Comparison of ENCODE assay signal across 18 cellular contexts in genomic region chr3:143769663-143770062, GRCh38.
DNase-seq lines count a peak whose midpoint lies in the region; ATAC-seq and TF ChIP-seq lines count a peak whose summit lies in the region.
"Had no signal": no experiment of that assay in that cellular context is flagged by ENCODE, and none has a peak within 500 bp of the region (broad histone marks: within the 10 kb centered on the region; RNA-seq: fewer than 3 reads in every experiment).

No MANE protein-coding gene starts in this region.

- no peaks in the 10 kb centered on the region for H3K4me1 ChIP-seq in left ventricle myocardium inferior
- H3K4me1 ChIP-seq in right cardiac atrium (ENCODE audit: control insufficient read depth, insufficient read depth, low read length) = no peaks in the 10 kb centered on the region

- no peaks in the 10 kb centered on the region for H3K36me3 Mint-ChIP-seq in stimulated activated effector memory CD8-positive, alpha-beta T cell treated with anti-CD3 and anti-CD28 coated beads, Interleukin-12 subunit alpha, Interleukin-12 subunit beta, amount 100 ng/mL, for 72 hours

- no peak overlapping the region for H3K4me3 Mint-ChIP-seq in stimulated activated effector memory CD8-positive, alpha-beta T cell treated with anti-CD3 and anti-CD28 coated beads, Interleukin-12 subunit alpha, Interleukin-12 subunit beta, amount 100 ng/mL, for 72 hours
- H3K4me3 Mint-ChIP-seq in stimulated activated naive CD8-positive, alpha-beta T cell treated with anti-CD3 and anti-CD28 coated beads, Interleukin-15, amount 100 ng/mL, for 72 hours = no peak overlapping the region

- DNase-seq in left ventricle myocardium inferior (no peak), right cardiac atrium (no peak), NCI-H526 treated with DMSO at 0.1 percent for 48 hours (lab: John Stamatoyannopoulos, UW) (peak; percentile 7), fibroblast of peridontal ligament (ENCODE audit: extremely low read depth) (peak; percentile 88)
- DNase-seq in stimulated activated effector memory CD8-positive, alpha-beta T cell treated with anti-CD3 and anti-CD28 coated beads, Interleukin-12 subunit alpha, Interleukin-12 subunit beta, amount 100 ng/mL, for 72 hours (ENCODE audit: low spot score in 2 of 2) = no peak
- DNase-seq in stimulated activated naive CD8-positive, alpha-beta T cell treated with anti-CD3 and anti-CD28 coated beads, Interleukin-15, amount 100 ng/mL, for 72 hours = no peak
- no peak for DNase-seq in stimulated activated CD4-positive, alpha-beta T cell treated with anti-CD3 and anti-CD28 coated beads, Interleukin-4, amount 100 ng/mL, for 4 hours
- DNase-seq: adrenal gland; BE2C; DND-41; hippocampal formation; NCI-H69; ovary; stimulated activated naive CD8-positive, alpha-beta T cell treated with anti-CD3 and anti-CD28 coated beads, Interleukin-15, Interleukin-2, amounts not matched to agents 100 U/mL and 50 U/mL, for 24 hours had no signal

- no peaks in the 10 kb centered on the region for H3K36me3 ChIP-seq in left ventricle myocardium inferior
- H3K36me3 ChIP-seq: adrenal gland, BE2C, ovary, vagina had no signal

- intact Hi-C loops in left ventricle myocardium inferior (cut with micrococcal nuclease) = loop anchor here (10.0 kb wide), 1 partner anchor 185 kb away; no protein-coding TSS in a partner anchor
- intact Hi-C loops in right cardiac atrium (cut with DNase I) = loop anchor here in 3 of 4 donors (10.0 kb wide), 2 partner anchors 175 to 185 kb away; no protein-coding TSS in a partner anchor

- WGBS in right cardiac atrium = 33% methylated on average over 1 of the region's 1 CpG

- no peaks in the 10 kb centered on the region for H3K9me3 ChIP-seq in left ventricle myocardium inferior (replicated peaks)
- H3K9me3 ChIP-seq in right cardiac atrium (ENCODE audit: control insufficient read depth, low read length) = no peaks in the 10 kb centered on the region
- H3K9me3 ChIP-seq: adrenal gland, BE2C, ovary, vagina had no signal

- peaks cover 7% of the 10 kb centered on the region for H3K4me1 Mint-ChIP-seq in stimulated activated effector memory CD8-positive, alpha-beta T cell treated with anti-CD3 and anti-CD28 coated beads, Interleukin-12 subunit alpha, Interleukin-12 subunit beta, amount 100 ng/mL, for 72 hours
- no peaks in the 10 kb centered on the region for H3K4me1 Mint-ChIP-seq in stimulated activated naive CD8-positive, alpha-beta T cell treated with anti-CD3 and anti-CD28 coated beads, Interleukin-15, amount 100 ng/mL, for 72 hours

- no peaks in the 10 kb centered on the region for H3K9me3 Mint-ChIP-seq in stimulated activated effector memory CD8-positive, alpha-beta T cell treated with anti-CD3 and anti-CD28 coated beads, Interleukin-12 subunit alpha, Interleukin-12 subunit beta, amount 100 ng/mL, for 72 hours
- H3K9me3 Mint-ChIP-seq in stimulated activated naive CD8-positive, alpha-beta T cell treated with anti-CD3 and anti-CD28 coated beads, Interleukin-15, amount 100 ng/mL, for 72 hours = no peaks in the 10 kb centered on the region

- ATAC-seq in right cardiac atrium (no peak), GM19452 (IDR thresholded peaks at IDR 0.05; ENCODE audit: unreplicated experiment) (no peak)
- no peak for ATAC-seq in stimulated activated effector memory CD8-positive, alpha-beta T cell treated with anti-CD3 and anti-CD28 coated beads, Interleukin-12 subunit alpha, Interleukin-12 subunit beta, amount 100 ng/mL, for 72 hours
- no peak for ATAC-seq in stimulated activated naive CD8-positive, alpha-beta T cell treated with anti-CD3 and anti-CD28 coated beads, Interleukin-15, amount 100 ng/mL, for 72 hours
- ATAC-seq: stimulated activated naive CD8-positive, alpha-beta T cell treated with anti-CD3 and anti-CD28 coated beads, Interleukin-15, Interleukin-2, amounts not matched to agents 100 U/mL and 50 U/mL, for 24 hours had no signal

- H3K27ac ChIP-seq in left ventricle myocardium inferior (replicated peaks) = peak overlapping the region; percentile 16
- no peak overlapping the region for H3K27ac ChIP-seq in right cardiac atrium (ENCODE audit: low read length)
- H3K27ac ChIP-seq: adrenal gland, KMS-11, vagina had no signal

- H3K27me3 Mint-ChIP-seq in stimulated activated naive CD8-positive, alpha-beta T cell treated with anti-CD3 and anti-CD28 coated beads, Interleukin-15, amount 100 ng/mL, for 72 hours = no peaks in the 10 kb centered on the region

- H3K27me3 ChIP-seq in left ventricle myocardium inferior (ENCODE audit: low read depth) = no peaks in the 10 kb centered on the region
- no peaks in the 10 kb centered on the region for H3K27me3 ChIP-seq in right cardiac atrium (ENCODE audit: control insufficient read depth, insufficient read depth)
- H3K27me3 ChIP-seq: adrenal gland, BE2C, ovary, vagina had no signal

- TF ChIP-seq CTCF in left ventricle myocardium inferior (IDR thresholded peaks at IDR 0.05; ENCODE audit: borderline replicate concordance) = no peak

- H3K27ac Mint-ChIP-seq in stimulated activated effector memory CD8-positive, alpha-beta T cell treated with anti-CD3 and anti-CD28 coated beads, Interleukin-12 subunit alpha, Interleukin-12 subunit beta, amount 100 ng/mL, for 72 hours = no peak overlapping the region
- no peak overlapping the region for H3K27ac Mint-ChIP-seq in stimulated activated naive CD8-positive, alpha-beta T cell treated with anti-CD3 and anti-CD28 coated beads, Interleukin-15, amount 100 ng/mL, for 72 hours

- no peak overlapping the region for H3K4me3 ChIP-seq in left ventricle myocardium inferior
- no peak overlapping the region for H3K4me3 ChIP-seq in right cardiac atrium (ENCODE audit: low read length)
- H3K4me3 ChIP-seq: adrenal gland, ovary, smooth muscle cell, vagina had no signal

Comparison
In these comparisons a context has a peak if more than half of its experiments do, and no peak if none do; other contexts are left out.
1. DNase-seq: peak in NCI-H526 treated with DMSO at 0.1 percent for 48 hours (single experiment) and fibroblast of peridontal ligament (single experiment); none in left ventricle myocardium inferior (single experiment), right cardiac atrium (0 of 3), stimulated activated effector memory CD8-positive, alpha-beta T cell treated with anti-CD3 and anti-CD28 coated beads, Interleukin-12 subunit alpha, Interleukin-12 subunit beta, amount 100 ng/mL, for 72 hours (0 of 2), stimulated activated naive CD8-positive, alpha-beta T cell treated with anti-CD3 and anti-CD28 coated beads, Interleukin-15, amount 100 ng/mL, for 72 hours (0 of 2) and stimulated activated CD4-positive, alpha-beta T cell treated with anti-CD3 and anti-CD28 coated beads, Interleukin-4, amount 100 ng/mL, for 4 hours (0 of 2).